Comparison of ENCODE assay signal across 1 cellular context in the genomic region with DNA sequence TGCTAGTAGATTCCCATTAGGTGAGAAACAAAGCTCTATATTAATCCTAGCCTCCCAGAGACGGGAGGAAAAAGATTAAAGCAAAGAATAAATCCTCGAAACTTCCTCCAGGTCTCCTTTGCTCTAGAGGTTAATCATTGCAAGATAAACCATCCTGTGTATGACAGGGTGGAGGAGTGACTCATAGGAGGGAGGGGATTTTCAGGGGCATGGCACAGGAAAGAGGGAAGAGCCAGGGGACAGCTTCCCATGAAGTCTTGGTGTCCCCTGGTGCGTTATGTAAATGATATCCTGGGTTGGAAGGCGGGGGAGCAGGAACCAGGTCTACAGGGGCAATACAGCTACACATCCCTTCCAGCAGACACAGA.
TF ChIP-seq lines count a peak whose summit lies in the region.

No MANE protein-coding gene starts in this region.

TF ChIP-seq in HEK293, 187 proteins besides CTCF, POLR2A, EP300 and RAD21 (continued from another document and continues in another):
- TF ChIP-seq REPIN1 (tag by site-specific recombination; IDR thresholded peaks at IDR 0.05; ENCODE audit: low read depth) (no peak), SALL2 (tag by site-specific recombination; IDR thresholded peaks at IDR 0.05; ENCODE audit: borderline replicate concordance) (no peak), ZNF394 (tag by site-specific recombination; IDR thresholded peaks at IDR 0.05; ENCODE audit: borderline replicate concordance) (no peak), ZNF777 (tag by site-specific recombination; IDR thresholded peaks at IDR 0.05; ENCODE audit: borderline replicate concordance) (no peak), HOXD13 (CRISPR knock-in tag; IDR thresholded peaks at IDR 0.05; ENCODE audit: borderline replicate concordance) (no peak), ZIC2 (tag by site-specific recombination; IDR thresholded peaks at IDR 0.05) (peak; percentile 53; the same call in 1 of the 2 replicates), SP3 (tag by site-specific recombination; IDR thresholded peaks at IDR 0.05) (peak; percentile 44; the same call in 1 of the 2 replicates), ZNF184 (tag by site-specific recombination; IDR thresholded peaks at IDR 0.05) (no peak), ZBTB17 (tag by site-specific recombination; IDR thresholded peaks at IDR 0.05) (peak; percentile 71), ZNF292 (tag by site-specific recombination; IDR thresholded peaks at IDR 0.05; ENCODE audit: borderline replicate concordance, low read depth) (no peak), ZFP37 (tag by site-specific recombination; IDR thresholded peaks at IDR 0.05) (no peak), ZNF24 (tag by site-specific recombination; IDR thresholded peaks at IDR 0.05) (no peak), ZNF221 (tag by site-specific recombination; IDR thresholded peaks at IDR 0.05; ENCODE audit: borderline replicate concordance) (no peak), ZNF677 (tag by site-specific recombination; IDR thresholded peaks at IDR 0.05) (no peak), ZNF629 (tag by site-specific recombination; IDR thresholded peaks at IDR 0.05) (no peak), ZFP3 (tag by site-specific recombination; IDR thresholded peaks at IDR 0.05; ENCODE audit: low read depth) (no peak), SETDB1 (IDR thresholded peaks at IDR 0.05; ENCODE audit: insufficient read length, low read length) (no peak), ZEB2 (tag by site-specific recombination; IDR thresholded peaks at IDR 0.05) (no peak), ZNF624 (tag by site-specific recombination; IDR thresholded peaks at IDR 0.05) (no peak), ZNF585B (tag by site-specific recombination; IDR thresholded peaks at IDR 0.05) (no peak), ZNF112 (tag by site-specific recombination; IDR thresholded peaks at IDR 0.05) (no peak), ZNF391 (tag by site-specific recombination; IDR thresholded peaks at IDR 0.05; ENCODE audit: borderline replicate concordance, low read depth) (no peak), IKZF3 (tag by site-specific recombination; IDR thresholded peaks at IDR 0.05) (0 out of 2 replicates have a peak, but pooled peaks have one; percentile 16), GLIS2 (tag by site-specific recombination; IDR thresholded peaks at IDR 0.05) (peak; percentile 43; the same call in 1 of the 2 replicates), ZNF366 (tag by site-specific recombination; conservative IDR thresholded peaks at IDR 0.05) (peak; percentile 47; the same call in 1 of the 2 replicates), ZBTB21 (tag by site-specific recombination; IDR thresholded peaks at IDR 0.05) (no peak), ZNF660 (tag by site-specific recombination; IDR thresholded peaks at IDR 0.05) (0 out of 2 replicates have a peak, but pooled peaks have one; percentile 29), ZXDB (tag by site-specific recombination; IDR thresholded peaks at IDR 0.05) (no peak), ZSCAN16 (tag by site-specific recombination; IDR thresholded peaks at IDR 0.05) (no peak), ZBTB48 (tag by site-specific recombination; IDR thresholded peaks at IDR 0.05) (no peak), ZFP69B (tag by site-specific recombination; IDR thresholded peaks at IDR 0.05) (0 out of 2 replicates have a peak, but pooled peaks have one; percentile 12), ZNF248 (tag by site-specific recombination; IDR thresholded peaks at IDR 0.05) (no peak), PRDM1 (tag by site-specific recombination; IDR thresholded peaks at IDR 0.05) (no peak), ZNF354C (tag by site-specific recombination; IDR thresholded peaks at IDR 0.05; ENCODE audit: borderline replicate concordance, low read depth) (no peak), MZF1 (tag by site-specific recombination; IDR thresholded peaks at IDR 0.05; ENCODE audit: borderline replicate concordance) (peak; percentile 87), FEZF1 (tag by site-specific recombination; IDR thresholded peaks at IDR 0.05) (no peak), ZNF274 (IDR thresholded peaks at IDR 0.05; ENCODE audit: low read length) (no peak), ZNF274 (tag by site-specific recombination; IDR thresholded peaks at IDR 0.05; ENCODE audit: borderline replicate concordance) (no peak)
- TF ChIP-seq, protein P1, sequence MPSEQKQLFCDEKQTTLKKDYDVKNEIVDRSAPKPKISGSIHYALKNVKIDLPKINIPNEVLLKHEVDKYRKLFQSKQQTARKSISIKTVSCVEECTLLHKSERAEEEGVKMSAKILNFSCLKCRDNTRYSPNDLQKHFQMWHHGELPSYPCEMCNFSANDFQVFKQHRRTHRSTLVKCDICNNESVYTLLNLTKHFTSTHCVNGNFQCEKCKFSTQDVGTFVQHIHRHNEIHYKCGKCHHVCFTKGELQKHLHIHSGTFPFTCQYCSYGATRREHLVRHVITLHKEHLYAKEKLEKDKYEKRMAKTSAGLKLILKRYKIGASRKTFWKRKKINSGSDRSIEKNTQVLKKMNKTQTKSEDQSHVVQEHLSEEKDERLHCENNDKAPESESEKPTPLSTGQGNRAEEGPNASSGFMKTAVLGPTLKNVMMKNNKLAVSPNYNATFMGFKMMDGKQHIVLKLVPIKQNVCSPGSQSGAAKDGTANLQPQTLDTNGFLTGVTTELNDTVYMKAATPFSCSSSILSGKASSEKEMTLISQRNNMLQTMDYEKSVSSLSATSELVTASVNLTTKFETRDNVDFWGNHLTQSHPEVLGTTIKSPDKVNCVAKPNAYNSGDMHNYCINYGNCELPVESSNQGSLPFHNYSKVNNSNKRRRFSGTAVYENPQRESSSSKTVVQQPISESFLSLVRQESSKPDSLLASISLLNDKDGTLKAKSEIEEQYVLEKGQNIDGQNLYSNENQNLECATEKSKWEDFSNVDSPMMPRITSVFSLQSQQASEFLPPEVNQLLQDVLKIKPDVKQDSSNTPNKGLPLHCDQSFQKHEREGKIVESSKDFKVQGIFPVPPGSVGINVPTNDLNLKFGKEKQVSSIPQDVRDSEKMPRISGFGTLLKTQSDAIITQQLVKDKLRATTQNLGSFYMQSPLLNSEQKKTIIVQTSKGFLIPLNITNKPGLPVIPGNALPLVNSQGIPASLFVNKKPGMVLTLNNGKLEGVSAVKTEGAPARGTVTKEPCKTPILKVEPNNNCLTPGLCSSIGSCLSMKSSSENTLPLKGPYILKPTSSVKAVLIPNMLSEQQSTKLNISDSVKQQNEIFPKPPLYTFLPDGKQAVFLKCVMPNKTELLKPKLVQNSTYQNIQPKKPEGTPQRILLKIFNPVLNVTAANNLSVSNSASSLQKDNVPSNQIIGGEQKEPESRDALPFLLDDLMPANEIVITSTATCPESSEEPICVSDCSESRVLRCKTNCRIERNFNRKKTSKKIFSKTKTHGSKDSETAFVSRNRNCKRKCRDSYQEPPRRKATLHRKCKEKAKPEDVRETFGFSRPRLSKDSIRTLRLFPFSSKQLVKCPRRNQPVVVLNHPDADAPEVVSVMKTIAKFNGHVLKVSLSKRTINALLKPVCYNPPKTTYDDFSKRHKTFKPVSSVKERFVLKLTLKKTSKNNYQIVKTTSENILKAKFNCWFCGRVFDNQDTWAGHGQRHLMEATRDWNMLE (tag by site-specific recombination; conservative IDR thresholded peaks at IDR 0.05; ENCODE audit: low read depth), result peak; percentile 55
- TF ChIP-seq, protein P2, sequence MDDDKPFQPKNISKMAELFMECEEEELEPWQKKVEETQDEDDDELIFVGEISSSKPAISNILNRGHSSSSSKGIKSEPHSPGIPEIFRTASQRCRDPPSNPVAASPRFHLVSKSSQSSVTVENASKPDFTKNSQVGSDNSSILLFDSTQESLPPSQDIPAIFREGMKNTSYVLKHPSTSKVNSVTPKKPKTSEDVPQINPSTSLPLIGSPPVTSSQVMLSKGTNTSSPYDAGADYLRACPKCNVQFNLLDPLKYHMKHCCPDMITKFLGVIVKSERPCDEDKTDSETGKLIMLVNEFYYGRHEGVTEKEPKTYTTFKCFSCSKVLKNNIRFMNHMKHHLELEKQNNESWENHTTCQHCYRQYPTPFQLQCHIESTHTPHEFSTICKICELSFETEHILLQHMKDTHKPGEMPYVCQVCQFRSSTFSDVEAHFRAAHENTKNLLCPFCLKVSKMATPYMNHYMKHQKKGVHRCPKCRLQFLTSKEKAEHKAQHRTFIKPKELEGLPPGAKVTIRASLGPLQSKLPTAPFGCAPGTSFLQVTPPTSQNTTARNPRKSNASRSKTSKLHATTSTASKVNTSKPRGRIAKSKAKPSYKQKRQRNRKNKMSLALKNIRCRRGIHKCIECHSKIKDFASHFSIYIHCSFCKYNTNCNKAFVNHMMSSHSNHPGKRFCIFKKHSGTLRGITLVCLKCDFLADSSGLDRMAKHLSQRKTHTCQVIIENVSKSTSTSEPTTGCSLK (tag by site-specific recombination; IDR thresholded peaks at IDR 0.05), result no peak
- TF ChIP-seq, protein P3, sequence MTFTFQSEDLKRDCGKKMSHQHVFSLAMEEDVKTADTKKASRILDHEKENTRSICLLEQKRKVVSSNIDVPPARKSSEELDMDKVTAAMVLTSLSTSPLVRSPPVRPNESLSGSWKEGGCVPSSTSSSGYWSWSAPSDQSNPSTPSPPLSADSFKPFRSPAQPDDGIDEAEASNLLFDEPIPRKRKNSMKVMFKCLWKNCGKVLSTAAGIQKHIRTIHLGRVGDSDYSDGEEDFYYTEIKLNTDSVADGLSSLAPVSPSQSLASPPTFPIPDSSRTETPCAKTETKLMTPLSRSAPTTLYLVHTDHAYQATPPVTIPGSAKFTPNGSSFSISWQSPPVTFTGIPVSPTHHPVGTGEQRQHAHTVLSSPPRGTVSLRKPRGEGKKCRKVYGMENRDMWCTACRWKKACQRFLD (tag by site-specific recombination; IDR thresholded peaks at IDR 0.05), result no peak
- TF ChIP-seq, protein P4, sequence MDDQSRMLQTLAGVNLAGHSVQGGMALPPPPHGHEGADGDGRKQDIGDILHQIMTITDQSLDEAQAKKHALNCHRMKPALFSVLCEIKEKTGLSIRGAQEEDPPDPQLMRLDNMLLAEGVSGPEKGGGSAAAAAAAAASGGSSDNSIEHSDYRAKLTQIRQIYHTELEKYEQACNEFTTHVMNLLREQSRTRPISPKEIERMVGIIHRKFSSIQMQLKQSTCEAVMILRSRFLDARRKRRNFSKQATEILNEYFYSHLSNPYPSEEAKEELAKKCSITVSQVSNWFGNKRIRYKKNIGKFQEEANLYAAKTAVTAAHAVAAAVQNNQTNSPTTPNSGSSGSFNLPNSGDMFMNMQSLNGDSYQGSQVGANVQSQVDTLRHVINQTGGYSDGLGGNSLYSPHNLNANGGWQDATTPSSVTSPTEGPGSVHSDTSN (CRISPR knock-in tag; IDR thresholded peaks at IDR 0.05), result no peak
- TF ChIP-seq, protein P5, sequence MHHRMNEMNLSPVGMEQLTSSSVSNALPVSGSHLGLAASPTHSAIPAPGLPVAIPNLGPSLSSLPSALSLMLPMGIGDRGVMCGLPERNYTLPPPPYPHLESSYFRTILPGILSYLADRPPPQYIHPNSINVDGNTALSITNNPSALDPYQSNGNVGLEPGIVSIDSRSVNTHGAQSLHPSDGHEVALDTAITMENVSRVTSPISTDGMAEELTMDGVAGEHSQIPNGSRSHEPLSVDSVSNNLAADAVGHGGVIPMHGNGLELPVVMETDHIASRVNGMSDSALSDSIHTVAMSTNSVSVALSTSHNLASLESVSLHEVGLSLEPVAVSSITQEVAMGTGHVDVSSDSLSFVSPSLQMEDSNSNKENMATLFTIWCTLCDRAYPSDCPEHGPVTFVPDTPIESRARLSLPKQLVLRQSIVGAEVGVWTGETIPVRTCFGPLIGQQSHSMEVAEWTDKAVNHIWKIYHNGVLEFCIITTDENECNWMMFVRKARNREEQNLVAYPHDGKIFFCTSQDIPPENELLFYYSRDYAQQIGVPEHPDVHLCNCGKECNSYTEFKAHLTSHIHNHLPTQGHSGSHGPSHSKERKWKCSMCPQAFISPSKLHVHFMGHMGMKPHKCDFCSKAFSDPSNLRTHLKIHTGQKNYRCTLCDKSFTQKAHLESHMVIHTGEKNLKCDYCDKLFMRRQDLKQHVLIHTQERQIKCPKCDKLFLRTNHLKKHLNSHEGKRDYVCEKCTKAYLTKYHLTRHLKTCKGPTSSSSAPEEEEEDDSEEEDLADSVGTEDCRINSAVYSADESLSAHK (tag by site-specific recombination; IDR thresholded peaks at IDR 0.05), result no peak
- TF ChIP-seq, protein P6, sequence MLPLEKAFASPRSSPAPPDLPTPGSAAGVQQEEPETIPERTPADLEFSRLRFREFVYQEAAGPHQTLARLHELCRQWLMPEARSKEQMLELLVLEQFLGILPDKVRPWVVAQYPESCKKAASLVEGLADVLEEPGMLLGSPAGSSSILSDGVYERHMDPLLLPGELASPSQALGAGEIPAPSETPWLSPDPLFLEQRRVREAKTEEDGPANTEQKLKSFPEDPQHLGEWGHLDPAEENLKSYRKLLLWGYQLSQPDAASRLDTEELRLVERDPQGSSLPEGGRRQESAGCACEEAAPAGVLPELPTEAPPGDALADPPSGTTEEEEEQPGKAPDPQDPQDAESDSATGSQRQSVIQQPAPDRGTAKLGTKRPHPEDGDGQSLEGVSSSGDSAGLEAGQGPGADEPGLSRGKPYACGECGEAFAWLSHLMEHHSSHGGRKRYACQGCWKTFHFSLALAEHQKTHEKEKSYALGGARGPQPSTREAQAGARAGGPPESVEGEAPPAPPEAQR (tag by site-specific recombination; IDR thresholded peaks at IDR 0.05), result no peak
- TF ChIP-seq, protein P7, sequence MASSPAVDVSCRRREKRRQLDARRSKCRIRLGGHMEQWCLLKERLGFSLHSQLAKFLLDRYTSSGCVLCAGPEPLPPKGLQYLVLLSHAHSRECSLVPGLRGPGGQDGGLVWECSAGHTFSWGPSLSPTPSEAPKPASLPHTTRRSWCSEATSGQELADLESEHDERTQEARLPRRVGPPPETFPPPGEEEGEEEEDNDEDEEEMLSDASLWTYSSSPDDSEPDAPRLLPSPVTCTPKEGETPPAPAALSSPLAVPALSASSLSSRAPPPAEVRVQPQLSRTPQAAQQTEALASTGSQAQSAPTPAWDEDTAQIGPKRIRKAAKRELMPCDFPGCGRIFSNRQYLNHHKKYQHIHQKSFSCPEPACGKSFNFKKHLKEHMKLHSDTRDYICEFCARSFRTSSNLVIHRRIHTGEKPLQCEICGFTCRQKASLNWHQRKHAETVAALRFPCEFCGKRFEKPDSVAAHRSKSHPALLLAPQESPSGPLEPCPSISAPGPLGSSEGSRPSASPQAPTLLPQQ (tag by site-specific recombination; IDR thresholded peaks at IDR 0.05), result no peak
- TF ChIP-seq, protein P8, sequence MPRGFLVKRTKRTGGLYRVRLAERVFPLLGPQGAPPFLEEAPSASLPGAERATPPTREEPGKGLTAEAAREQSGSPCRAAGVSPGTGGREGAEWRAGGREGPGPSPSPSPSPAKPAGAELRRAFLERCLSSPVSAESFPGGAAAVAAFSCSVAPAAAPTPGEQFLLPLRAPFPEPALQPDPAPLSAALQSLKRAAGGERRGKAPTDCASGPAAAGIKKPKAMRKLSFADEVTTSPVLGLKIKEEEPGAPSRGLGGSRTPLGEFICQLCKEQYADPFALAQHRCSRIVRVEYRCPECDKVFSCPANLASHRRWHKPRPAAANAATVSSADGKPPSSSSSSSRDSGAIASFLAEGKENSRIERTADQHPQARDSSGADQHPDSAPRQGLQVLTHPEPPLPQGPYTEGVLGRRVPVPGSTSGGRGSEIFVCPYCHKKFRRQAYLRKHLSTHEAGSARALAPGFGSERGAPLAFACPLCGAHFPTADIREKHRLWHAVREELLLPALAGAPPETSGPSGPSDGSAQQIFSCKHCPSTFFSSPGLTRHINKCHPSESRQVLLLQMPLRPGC (tag by site-specific recombination; IDR thresholded peaks at IDR 0.05), result no peak
- TF ChIP-seq, protein P9, sequence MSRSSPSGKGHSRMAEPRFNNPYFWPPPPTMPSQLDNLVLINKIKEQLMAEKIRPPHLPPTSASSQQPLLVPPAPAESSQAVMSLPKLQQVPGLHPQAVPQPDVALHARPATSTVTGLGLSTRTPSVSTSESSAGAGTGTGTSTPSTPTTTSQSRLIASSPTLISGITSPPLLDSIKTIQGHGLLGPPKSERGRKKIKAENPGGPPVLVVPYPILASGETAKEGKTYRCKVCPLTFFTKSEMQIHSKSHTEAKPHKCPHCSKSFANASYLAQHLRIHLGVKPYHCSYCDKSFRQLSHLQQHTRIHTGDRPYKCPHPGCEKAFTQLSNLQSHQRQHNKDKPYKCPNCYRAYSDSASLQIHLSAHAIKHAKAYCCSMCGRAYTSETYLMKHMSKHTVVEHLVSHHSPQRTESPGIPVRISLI (tag by site-specific recombination; IDR thresholded peaks at IDR 0.05), result no peak
